In genomic region chr2:233953106-233953801, GRCh38 we compare ENCODE assay signal across 19 cellular contexts.
DNase-seq lines count a peak whose midpoint lies in the region; ATAC-seq lines count a peak whose summit lies in the region.
"Had no signal": no experiment of that assay in that cellular context is flagged by ENCODE, and none has a peak within 500 bp of the region (broad histone marks: within the 10 kb centered on the region; RNA-seq: fewer than 3 reads in every experiment).

No MANE protein-coding gene starts in this region.

- DNase-seq in NCI-H2107 treated with DMSO at 0.1 percent for 48 hours (lab: John Stamatoyannopoulos, UW; ENCODE audit: unreplicated experiment) (peak; percentile 14), NCI-H2107 (lab: John Stamatoyannopoulos, UW) (no peak), NCI-H2196 (lab: John Stamatoyannopoulos, UW; ENCODE audit: unreplicated experiment) (peak; percentile 72), SHP77 treated with DMSO at 0.1 percent for 48 hours (lab: John Stamatoyannopoulos, UW) (peak; percentile 80), HUDEP-2 (lab: John Stamatoyannopoulos, UW; ENCODE audit: unreplicated experiment in 76 of 76) (no peak)
- no peak for DNase-seq in activated T-cell treated with anti-CD3 and anti-CD28 coated beads, Interleukin-2, amount 50 U/mL, for 1 hour
- no peak for DNase-seq in activated CD4-positive, alpha-beta T cell treated with anti-CD3 and anti-CD28 coated beads for 4 hours
- DNase-seq: activated CD4-positive, alpha-beta memory T cell treated with anti-CD3 and anti-CD28 coated beads, Interleukin-2, amount 10 ng/mL, durations not matched to agents 7 days and 5 days; activated naive CD4-positive, alpha-beta T cell treated with anti-CD3 and anti-CD28 coated beads, Interleukin-2, amount 50 U/mL, for 16 hours; activated T-cell treated with anti-CD3 and anti-CD28 coated beads, Interleukin-2, amount 50 U/mL, for 4 hours; endodermal cell; hippocampal formation; kidney; mammary epithelial cell; MV-4-11; naive thymus-derived CD8-positive, alpha-beta T cell; NK-92 treated with Interleukin-12 subunit alpha and Interleukin-12 subunit beta, amount 100 ng/mL, for 24 hours had no signal

- no peak for ATAC-seq in GM18858 (IDR thresholded peaks at IDR 0.05; ENCODE audit: unreplicated experiment)
- ATAC-seq: activated T-cell treated with anti-CD3 and anti-CD28 coated beads, Interleukin-2, amount 50 U/mL, for 4 hours; K562; naive thymus-derived CD8-positive, alpha-beta T cell had no signal

Comparison
In these comparisons a context has a peak if more than half of its experiments do, and no peak if none do; other contexts are left out.
1. DNase-seq: peak in NCI-H2107 treated with DMSO at 0.1 percent for 48 hours (single experiment), NCI-H2196 (single experiment) and SHP77 treated with DMSO at 0.1 percent for 48 hours (single experiment); none in NCI-H2107 (single experiment), activated T-cell treated with anti-CD3 and anti-CD28 coated beads, Interleukin-2, amount 50 U/mL, for 1 hour (single experiment), activated CD4-positive, alpha-beta T cell treated with anti-CD3 and anti-CD28 coated beads for 4 hours (0 of 2) and HUDEP-2 (0 of 76).